ENCODE assay signal across 19 cellular contexts in the genomic region with DNA sequence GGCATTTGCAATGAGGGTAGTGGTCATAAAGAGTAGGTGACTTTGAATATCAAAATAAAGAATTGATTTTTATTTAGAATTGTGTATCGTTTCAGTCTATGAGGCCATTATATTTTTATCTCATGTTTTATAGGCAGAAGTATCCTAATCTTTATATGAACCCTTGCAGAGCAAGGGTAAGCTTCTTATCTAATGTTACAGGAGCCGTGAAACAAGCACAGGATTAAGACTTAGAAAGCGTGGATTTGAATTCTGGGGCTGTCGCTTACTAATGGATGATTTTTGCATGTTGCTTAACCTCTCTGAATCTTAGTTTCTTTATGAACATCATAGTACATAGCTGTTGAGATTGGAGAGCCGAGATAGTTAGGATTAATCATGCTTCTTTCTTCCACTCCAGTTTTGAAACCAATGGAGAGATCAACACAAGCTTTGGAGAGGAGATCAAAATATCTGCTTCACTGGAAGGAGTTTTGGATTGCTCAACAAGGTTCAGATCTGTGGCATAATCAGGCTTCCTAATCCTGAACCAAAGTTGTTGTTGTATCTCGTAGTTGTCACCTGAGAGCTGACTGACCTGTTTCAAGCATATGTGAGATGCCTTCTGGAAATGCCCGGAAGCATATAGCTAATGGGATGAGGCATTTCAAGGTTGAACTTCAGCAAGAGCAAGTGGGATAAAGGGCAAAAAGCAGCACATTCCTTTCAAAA.
DNase-seq lines count a peak whose midpoint lies in the region; ATAC-seq and TF ChIP-seq lines count a peak whose summit lies in the region.
"Had no signal": no experiment of that assay in that cellular context is flagged by ENCODE, and none has a peak within 500 bp of the region (broad histone marks: within the 10 kb centered on the region; RNA-seq: fewer than 3 reads in every experiment).

No MANE protein-coding gene starts in this region.

- H3K56ac ChIP-seq in mesendoderm (ENCODE audit: low read length), result no peak overlapping the region

- no peak overlapping the region for H3K18ac ChIP-seq in mesendoderm (ENCODE audit: low read length)

- no peak overlapping the region for H4K8ac ChIP-seq in mesendoderm (ENCODE audit: low read depth, low read length)

- H3K79me1 ChIP-seq in mesendoderm (ENCODE audit: low read length), result no peaks in the 10 kb centered on the region

- no peak overlapping the region for H2AK5ac ChIP-seq in mesendoderm (ENCODE audit: low read length)

- WGBS in mesendoderm (ENCODE audit: extremely low coverage, insufficient coverage, low lambda C conversion rate), result 100% methylated on average over 1 of the region's 7 CpGs

- H3K27ac ChIP-seq in coronary artery, result peak overlapping the region; percentile 46 to 75
- no peak overlapping the region for H3K27ac ChIP-seq in mesendoderm (ENCODE audit: low read depth, low read length)
- peak overlapping the region; percentile 25 to 29 for H3K27ac ChIP-seq in thoracic aorta
- H3K27ac ChIP-seq: GM23248 had no signal

- no peak overlapping the region for H3K4me2 ChIP-seq in mesendoderm (ENCODE audit: low read length)

- ATAC-seq in thoracic aorta (ENCODE audit: insufficient number of reproducible peaks, low FRiP score, low read depth), result no peak
- ATAC-seq in HG03095 (IDR thresholded peaks at IDR 0.05; ENCODE audit: unreplicated experiment), result no peak
- no peak for ATAC-seq in HG03108 (IDR thresholded peaks at IDR 0.05; ENCODE audit: unreplicated experiment)
- no peak for ATAC-seq in HG03342 (IDR thresholded peaks at IDR 0.05; ENCODE audit: unreplicated experiment)
- ATAC-seq: Panc1 had no signal

- H3K36me3 ChIP-seq in mesendoderm (ENCODE audit: control insufficient read depth, insufficient read depth, low read length) (no peaks in the 10 kb centered on the region), thoracic aorta (no peaks in the 10 kb centered on the region)

- no peak overlapping the region for H3K9ac ChIP-seq in mesendoderm (ENCODE audit: low read length)
- H3K9ac ChIP-seq: GM23248 had no signal

- H4K5ac ChIP-seq in mesendoderm (ENCODE audit: low read length), result no peak overlapping the region

- no peak overlapping the region for H3K4me3 ChIP-seq in coronary artery
- no peak overlapping the region for H3K4me3 ChIP-seq in mesendoderm (ENCODE audit: low read length)
- no peak overlapping the region for H3K4me3 ChIP-seq in thoracic aorta
- H3K4me3 ChIP-seq: GM23248 had no signal

- H2BK120ac ChIP-seq in mesendoderm (ENCODE audit: low read depth, low read length), result no peak overlapping the region

- no peaks in the 10 kb centered on the region for H3K9me3 ChIP-seq in thoracic aorta

- H3K27me3 ChIP-seq in mesendoderm (ENCODE audit: insufficient read depth, low read length, poor library complexity) (no peaks in the 10 kb centered on the region), thoracic aorta (replicated peaks; ENCODE audit: insufficient read depth) (no peaks in the 10 kb centered on the region)

- no peak overlapping the region for H3K4ac ChIP-seq in mesendoderm (ENCODE audit: low read depth, low read length)

- no peak overlapping the region for H2BK15ac ChIP-seq in mesendoderm (replicated peaks; ENCODE audit: low read depth)

- H3K4me1 ChIP-seq in mesendoderm (ENCODE audit: control insufficient read depth, low read depth, low read length) (no peaks in the 10 kb centered on the region), thoracic aorta (ENCODE audit: control insufficient read depth in 1 of 2, low read depth in 2 of 2) (peaks cover 3 to 19% of the 10 kb centered on the region in 2 donors)

- no peak for TF ChIP-seq CTCF in coronary artery (IDR thresholded peaks at IDR 0.05)
- no peak for TF ChIP-seq CTCF in thoracic aorta (IDR thresholded peaks at IDR 0.05)

- H2BK5ac ChIP-seq in mesendoderm (ENCODE audit: low read length), result no peak overlapping the region

- no peaks in the 10 kb centered on the region for H3K79me2 ChIP-seq in mesendoderm (ENCODE audit: control insufficient read depth, insufficient read depth, low read length)

- peak; percentile 65 for DNase-seq in NCI-H82 treated with DMSO at 0.1 percent for 48 hours (lab: John Stamatoyannopoulos, UW; ENCODE audit: unreplicated experiment)
- DNase-seq in coronary artery (ENCODE audit: low spot score), result no peak
- DNase-seq in mesendoderm, result peak; percentile 9
- DNase-seq in thoracic aorta (ENCODE audit: low spot score), result no peak
- no peak for DNase-seq in NCI-H2227 (lab: John Stamatoyannopoulos, UW; ENCODE audit: unreplicated experiment)
- DNase-seq: ACHN; Calu3; CD4-positive, alpha-beta T cell; DMS79 treated with DMSO at 0.1 percent for 48 hours; GDM1; NCI-H1436 treated with DMSO at 0.1 percent for 48 hours; NCI-H226; NCI-H526 treated with DMSO at 0.1 percent for 48 hours; SHP77 treated with DMSO at 0.1 percent for 48 hours had no signal

- H3K23ac ChIP-seq in mesendoderm (ENCODE audit: low read length), result no peak overlapping the region

Comparison
In these comparisons a context has a peak if more than half of its experiments do, and no peak if none do; other contexts are left out.
1. DNase-seq: peak in NCI-H82 treated with DMSO at 0.1 percent for 48 hours (single experiment) and mesendoderm (single experiment); none in coronary artery (single experiment), thoracic aorta (single experiment) and NCI-H2227 (single experiment).